8 cellular contexts compared by ENCODE assay signal in genomic region chr19:4246767-4247593, GRCh38. TPM values are rescaled to one million over a fixed set of nuclear protein-coding genes. Genes with fewer than 3 reads are reported as not detected.
A peak's percentile ranks its signal among the peaks of the same experiment; 100 is the strongest.
DNase-seq lines count a peak whose midpoint lies in the region; ATAC-seq, FAIRE-seq and TF ChIP-seq lines count a peak whose summit lies in the region.

Gene YJU2, plus strand, starts transcription at chr19:4247080. Its CDS starts 67 bp downstream, at chr19:4247147.

- in situ Hi-C loops in transverse colon (cut with MboI; ENCODE audit: low pct_ligation_motif_present in 1 of 4, low pct_unique_long_range_greater_than_20kb in 1 of 4, low sequenced_read_pairs in 3 of 4): no loop called here

- no CpG with 5 or more reads among the region's 45 CpGs for WGBS in trophoblast cell (ENCODE audit: extremely low coverage, insufficient coverage, insufficient read length)
- WGBS in transverse colon (ENCODE audit: low coverage in 1 of 2), 2 donors: 0% methylated on average over 42 of the region's 45 CpGs; no CpG with 5 or more reads in 1 of the 2 donors

- peak; percentile 92 for FAIRE-seq in GM12891 (lab: Jason Lieb, UNC)

- H3K4ac ChIP-seq in trophoblast cell (ENCODE audit: low read depth, low read length): peak within 1 kb of the TSS; percentile 89

- peaks cover 29% of the 10 kb centered on the region for H3K36me3 ChIP-seq in adipocyte (ENCODE audit: control insufficient read depth, insufficient read depth, low read length, severe bottlenecking)
- H3K36me3 ChIP-seq in trophoblast cell (ENCODE audit: control insufficient read depth in 1 of 2, insufficient read depth in 2 of 2, low read length in 2 of 2): peaks cover 22 to 26% of the 10 kb centered on the region in 2 experiments
- peaks cover 0 to 30% (median 15%) of the 10 kb centered on the region in 4 donors for H3K36me3 ChIP-seq in transverse colon

- H3K27me3 ChIP-seq in adipocyte (replicated peaks; ENCODE audit: control insufficient read depth, insufficient read depth, low read length): no peaks in the 10 kb centered on the region
- no peaks in the 10 kb centered on the region for H3K27me3 ChIP-seq in trophoblast cell (ENCODE audit: insufficient read depth, low read length)
- H3K27me3 ChIP-seq in transverse colon: no peaks in the 10 kb centered on the region

- TF ChIP-seq CTCF in transverse colon (IDR thresholded peaks at IDR 0.05): peak; percentile 12 to 45 (median 21)

- no peak for TF ChIP-seq EP300 in transverse colon (IDR thresholded peaks at IDR 0.05; ENCODE audit: low read depth)

- H3K9me3 ChIP-seq in adipocyte (ENCODE audit: control insufficient read depth, low read length) (peaks cover 3% of the 10 kb centered on the region), trophoblast cell (ENCODE audit: insufficient read depth, low read depth, low read length) (no peaks in the 10 kb centered on the region), transverse colon (no peaks in the 10 kb centered on the region)

- H4K8ac ChIP-seq in trophoblast cell (ENCODE audit: low read depth, low read length): peak within 1 kb of the TSS; percentile 99

- peak within 1 kb of the TSS; percentile 92 for H3K18ac ChIP-seq in trophoblast cell (ENCODE audit: low read length)

- peak; percentile 81 for ATAC-seq in HG02840 (IDR thresholded peaks at IDR 0.05; ENCODE audit: low FRiP score, unreplicated experiment)

- DNase-seq in GM12891 (ENCODE audit: insufficient read length, low spot score) (peak; percentile 98), NCI-H1436 (lab: John Stamatoyannopoulos, UW) (peak; percentile 100), T follicular helper cell (ENCODE audit: low read depth) (peak; percentile 98), adipocyte (ENCODE audit: low read depth) (peak; percentile 100), cardiac septum (ENCODE audit: low spot score) (peak; percentile 97), trophoblast cell (peak; percentile 99 to 100), transverse colon (peak; percentile 99)

- H3K27ac ChIP-seq in trophoblast cell (ENCODE audit: low read depth, low read length) (peak within 1 kb of the TSS; percentile 91), transverse colon (peak within 1 kb of the TSS; percentile 90 to 98 (median 96))

- peak within 1 kb of the TSS; percentile 99 for H4K12ac ChIP-seq in trophoblast cell (ENCODE audit: low read depth, low read length)

- H4K91ac ChIP-seq in trophoblast cell (ENCODE audit: low read depth, low read length): peak within 1 kb of the TSS; percentile 96

- peak within 1 kb of the TSS; percentile 97 for H2AFZ ChIP-seq in trophoblast cell (ENCODE audit: insufficient read depth, low read length, poor library complexity)

- peak within 1 kb of the TSS; percentile 92 for H3K14ac ChIP-seq in trophoblast cell (ENCODE audit: low read length)

- peak within 1 kb of the TSS; percentile 76 for H3K4me2 ChIP-seq in trophoblast cell (ENCODE audit: low read length)

- H3K9ac ChIP-seq in adipocyte (ENCODE audit: low read length): peak within 1 kb of the TSS; percentile 92
- peak within 1 kb of the TSS; percentile 94 for H3K9ac ChIP-seq in trophoblast cell (ENCODE audit: low read length)

- H2BK120ac ChIP-seq in trophoblast cell (ENCODE audit: insufficient read depth, low read length, poor library complexity): peak within 1 kb of the TSS; percentile 92

- peak within 1 kb of the TSS; percentile 91 for H3K4me3 ChIP-seq in adipocyte (ENCODE audit: low read length)
- peak within 1 kb of the TSS; percentile 83 for H3K4me3 ChIP-seq in trophoblast cell (ENCODE audit: low read depth, low read length)
- H3K4me3 ChIP-seq in transverse colon: peak within 1 kb of the TSS; percentile 51 to 90 (median 64)

- TF ChIP-seq POLR2A in GM12891 (IDR thresholded peaks at IDR 0.05; ENCODE audit: low read depth, low read length) (peak; percentile 92), transverse colon (IDR thresholded peaks at IDR 0.05) (peak; percentile 62)

- H2AK5ac ChIP-seq in trophoblast cell (ENCODE audit: low read length): peak within 1 kb of the TSS; percentile 57

- H2BK5ac ChIP-seq in trophoblast cell (ENCODE audit: low read depth, low read length, poor library complexity): peak within 1 kb of the TSS; percentile 97

- H3K79me1 ChIP-seq in trophoblast cell (ENCODE audit: low read length): peaks cover 5% of the 10 kb centered on the region

- no peak within 1 kb of the TSS for H3K23ac ChIP-seq in trophoblast cell (ENCODE audit: low read length)

- peaks cover 2% of the 10 kb centered on the region for H3K79me2 ChIP-seq in trophoblast cell (ENCODE audit: control insufficient read depth, insufficient read depth, low read length, poor library complexity)

- H2BK12ac ChIP-seq in trophoblast cell (ENCODE audit: low read length): peak within 1 kb of the TSS; percentile 24

- peaks cover 7% of the 10 kb centered on the region for H3K4me1 ChIP-seq in adipocyte (ENCODE audit: control insufficient read depth, insufficient read depth, low read length)
- peaks cover 3% of the 10 kb centered on the region in 2 experiments for H3K4me1 ChIP-seq in trophoblast cell (ENCODE audit: control insufficient read depth in 1 of 2, insufficient read depth in 2 of 2, low read length in 2 of 2)
- H3K4me1 ChIP-seq in transverse colon: peaks cover 3 to 11% (median 8%) of the 10 kb centered on the region in 4 donors

- intact Hi-C loops in cardiac septum (cut with DNase I): loop anchor here (5.0 kb wide), 1 partner anchor 155 kb away; the partner anchor contains the start of genes CHAF1A and SH3GL1
- intact Hi-C loops in transverse colon (cut with DNase I; ENCODE audit: low total_unique reads): no loop called here

TF ChIP-seq in GM12891, 5 proteins besides CTCF, POLR2A, EP300 and RAD21:
- no peak for TF ChIP-seq PAX5 (IDR thresholded peaks at IDR 0.05; ENCODE audit: insufficient read depth, low read length, severe bottlenecking)
- TF ChIP-seq POU2F2 (IDR thresholded peaks at IDR 0.05; ENCODE audit: low read depth, low read length): peak; percentile 76
- peak; percentile 93 for TF ChIP-seq TAF1 (IDR thresholded peaks at IDR 0.05; ENCODE audit: low read depth, low read length)
- peak; percentile 29 for TF ChIP-seq SPI1 (IDR thresholded peaks at IDR 0.05; ENCODE audit: low read depth, low read length)
- peak; percentile 96 for TF ChIP-seq POLR2AphosphoS5 (IDR thresholded peaks at IDR 0.05; ENCODE audit: low read depth, low read length)

RNA-seq across cellular contexts. Expression of gene YJU2, which starts in this region (rescaled TPM):
- 27.5 TPM for polyA plus RNA-seq in GM12891 (2012; ENCODE audit: low read depth, missing spikeins)
- 11.7 TPM for total RNA-seq in cardiac septum
- 16.3 and 17.4 TPM in 2 replicates for polyA plus RNA-seq in trophoblast cell (2013)
- 10 to 100 TPM in 3 of 4 donors, 1 to 10 TPM in 1; 9.6 to 24.3 (median 17.1) TPM for total RNA-seq in transverse colon

Comparison
In these comparisons a context has a peak if more than half of its experiments do, and no peak if none do; other contexts are left out.
1. Peak in every context shown above with its lines: DNase-seq, ATAC-seq, H3K4me3 ChIP-seq and H3K27ac ChIP-seq.